8 cellular contexts compared by ENCODE assay signal in genomic region chr10:106175760-106176377, GRCh38.
A peak's percentile ranks its signal among the peaks of the same experiment; 100 is the strongest.
DNase-seq lines count a peak whose midpoint lies in the region; ATAC-seq, FAIRE-seq and TF ChIP-seq lines count a peak whose summit lies in the region.

No MANE protein-coding gene starts in this region.

- H3F3A ChIP-seq in PC-3 (ENCODE audit: low read length, unreplicated experiment): no peaks in the 10 kb centered on the region

- peak overlapping the region; percentile 67; the same call in 1 of the 2 replicates for H2AFZ ChIP-seq in PC-3 (ENCODE audit: low read length)

- no peak overlapping the region for H3K9ac ChIP-seq in PC-3 (ENCODE audit: low read length)

- CTCF ChIA-PET in PC-3 (lab: Charles Lee): no interaction called here

- H3K9me3 ChIP-seq in left ventricle myocardium inferior (replicated peaks) (no peaks in the 10 kb centered on the region), PC-3 (ENCODE audit: low read length) (no peaks in the 10 kb centered on the region)

- peak overlapping the region; percentile 67 for H3K4me2 ChIP-seq in PC-3 (ENCODE audit: low read length)

- H3K4me1 ChIP-seq in left ventricle myocardium inferior: no peaks in the 10 kb centered on the region
- no peaks in the 10 kb centered on the region for H3K4me1 ChIP-seq in PC-3 (ENCODE audit: insufficient read depth, low read length)

- DNase-seq in left ventricle myocardium inferior (no peak), Right ventricle myocardium inferior (ENCODE audit: missing footprints) (no peak), PC-3 (peak; percentile 55), globus pallidus (ENCODE audit: low spot score) (peak; percentile 18), H54 (ENCODE audit: insufficient read length, low spot score) (no peak), substantia nigra (lab: John Stamatoyannopoulos, UW) (no peak), UCSD-AML1 (lab: John Stamatoyannopoulos, UW; ENCODE audit: unreplicated experiment) (no peak)

- no peaks in the 10 kb centered on the region for H3K79me2 ChIP-seq in PC-3 (ENCODE audit: low read length)

- no TSS peak for BruUV-seq in PC-3 (replicated peaks; lab: Mats Ljungman, UMichigan)

- H4K20me1 ChIP-seq in PC-3 (ENCODE audit: low read length): no peaks in the 10 kb centered on the region

- H3K27ac ChIP-seq in left ventricle myocardium inferior (replicated peaks) (no peak overlapping the region), PC-3 (ENCODE audit: low read length) (no peak overlapping the region), substantia nigra (ENCODE audit: low read depth, low read length, poor library complexity, severe bottlenecking) (no peak overlapping the region)

- POLR2A ChIA-PET in PC-3 (lab: Charles Lee; ENCODE audit: unreplicated experiment): no interaction called here

- ATAC-seq in Right ventricle myocardium inferior (no peak), PC-3 (no peak), HG02763 (IDR thresholded peaks at IDR 0.05; ENCODE audit: unreplicated experiment) (no peak)

- H3K36me3 ChIP-seq in left ventricle myocardium inferior (no peaks in the 10 kb centered on the region), PC-3 (ENCODE audit: low read depth, low read length) (no peaks in the 10 kb centered on the region)

- H3K27me3 ChIP-seq in left ventricle myocardium inferior (ENCODE audit: low read depth) (no peaks in the 10 kb centered on the region), PC-3 (ENCODE audit: low read length) (peaks cover 21% of the 10 kb centered on the region)

- peak; percentile 57 for TF ChIP-seq CTCF in left ventricle myocardium inferior (IDR thresholded peaks at IDR 0.05; ENCODE audit: borderline replicate concordance)
- TF ChIP-seq CTCF in PC-3 (conservative IDR thresholded peaks at IDR 0.05; ENCODE audit: low read depth, low read length): peak; percentile 67

- intact Hi-C loops in left ventricle myocardium inferior (cut with micrococcal nuclease): no loop called here
- intact Hi-C loops in Right ventricle myocardium inferior (cut with DNase I): loop anchor here (5.0 to 10.0 kb wide), 2 partner anchors 224 to 381 kb away; no protein-coding TSS in a partner anchor
- intact Hi-C loops in PC-3 (cut with micrococcal nuclease): loop anchor here (2.0 kb wide), 1 partner anchor 225 kb away; no protein-coding TSS in a partner anchor

- no peak overlapping the region for H3K4me3 ChIP-seq in left ventricle myocardium inferior
- peak overlapping the region; percentile 52 for H3K4me3 ChIP-seq in PC-3 (ENCODE audit: low read length)

- no peak for FAIRE-seq in H54 (lab: Jason Lieb, UNC)

- H3K9me2 ChIP-seq in PC-3 (replicated peaks; ENCODE audit: low read length): no peaks in the 10 kb centered on the region

- no peak for TF ChIP-seq POLR2A in H54 (IDR thresholded peaks at IDR 0.05; ENCODE audit: low read depth, low read length)

Comparison
In these comparisons a context has a peak if more than half of its experiments do, and no peak if none do; other contexts are left out.
1. DNase-seq: peak in PC-3 (single experiment) and globus pallidus (single experiment); none in left ventricle myocardium inferior (single experiment), Right ventricle myocardium inferior (single experiment), H54 (single experiment), substantia nigra (0 of 49) and UCSD-AML1 (single experiment).